Comparison of ENCODE assay signal across 27 cellular contexts in the genomic region with DNA sequence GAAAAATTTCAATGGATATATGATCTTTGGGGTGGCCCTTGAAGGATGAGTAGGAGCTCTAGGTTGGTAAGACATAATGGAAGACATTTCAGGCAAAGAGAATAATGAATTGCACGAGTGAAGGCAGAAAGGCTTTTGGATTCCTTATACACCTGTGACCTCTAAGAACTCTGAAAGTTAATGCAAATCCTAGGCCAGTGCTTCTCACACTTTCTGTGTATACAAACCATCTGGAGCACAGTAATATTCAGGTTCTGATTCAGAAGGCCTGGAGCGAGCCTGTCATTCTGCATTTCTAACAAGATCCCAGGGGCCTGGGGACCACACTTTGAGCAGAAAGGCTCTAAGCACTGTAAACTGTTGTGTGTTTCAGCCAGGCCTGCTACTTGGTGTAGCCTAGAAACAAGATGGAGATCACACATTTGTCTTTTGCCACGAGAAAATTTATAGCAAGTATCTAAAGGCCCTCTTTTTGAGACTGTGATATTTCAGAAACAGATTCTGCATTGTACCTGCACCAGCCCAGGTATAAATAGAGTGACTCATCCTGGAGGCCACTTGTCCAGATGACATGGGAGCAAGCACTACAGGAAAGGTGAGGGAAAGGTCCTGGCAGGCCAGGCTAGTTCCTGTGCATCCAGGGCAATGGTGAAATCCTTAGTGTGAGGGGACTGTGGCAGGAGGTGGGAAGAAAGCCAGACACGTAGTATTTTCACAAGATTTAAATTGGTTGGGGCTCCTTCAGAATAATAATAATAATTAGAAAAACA. TPM values are rescaled to one million over a fixed set of nuclear protein-coding genes. Genes with fewer than 3 reads are reported as not detected.
DNase-seq lines count a peak whose midpoint lies in the region; ATAC-seq, FAIRE-seq and TF ChIP-seq lines count a peak whose summit lies in the region.
"Had no signal": no experiment of that assay in that cellular context is flagged by ENCODE, and none has a peak within 500 bp of the region (broad histone marks: within the 10 kb centered on the region; RNA-seq: fewer than 3 reads in every experiment).

No MANE protein-coding gene starts in this region.

- CTCF ChIA-PET in PC-3 (lab: Charles Lee): no interaction called here
- CTCF ChIA-PET in RWPE1 (lab: Yijun Ruan, JAX): interaction anchor here (0.7 kb wide), 1 partner anchor 12 kb away, joined by 3 read pairs; no protein-coding TSS in a partner anchor
- CTCF ChIA-PET in activated CD4-positive, alpha-beta T cell treated with anti-CD3 and anti-CD28 coated beads, Interleukin-2, amount 10 ng/mL, durations not matched to agents 7 days and 5 days (lab: Charles Lee): no interaction called here

- H3K4me1 Mint-ChIP-seq in glutamatergic neuron (ENCODE audit: low read depth, unreplicated experiment): no peaks in the 10 kb centered on the region
- no peaks in the 10 kb centered on the region for H3K4me1 Mint-ChIP-seq in activated CD4-positive, alpha-beta T cell treated with anti-CD3 and anti-CD28 coated beads, Interleukin-2, amount 10 ng/mL, durations not matched to agents 7 days and 5 days
- H3K4me1 Mint-ChIP-seq: GM23338 had no signal

- H3K9me3 Mint-ChIP-seq in glutamatergic neuron (ENCODE audit: unreplicated experiment): peaks cover 3% of the 10 kb centered on the region
- H3K9me3 Mint-ChIP-seq in activated CD4-positive, alpha-beta T cell treated with anti-CD3 and anti-CD28 coated beads, Interleukin-2, amount 10 ng/mL, durations not matched to agents 7 days and 5 days: no peaks in the 10 kb centered on the region
- H3K9me3 Mint-ChIP-seq: CD8-positive, alpha-beta T cell; GM23338 had no signal

- no peaks in the 10 kb centered on the region for H3K9me2 ChIP-seq in PC-3 (replicated peaks; ENCODE audit: low read length)

- H3K79me2 ChIP-seq in PC-3 (ENCODE audit: low read length): no peaks in the 10 kb centered on the region

- no peaks in the 10 kb centered on the region for H3K36me3 Mint-ChIP-seq in glutamatergic neuron (ENCODE audit: unreplicated experiment)
- no peaks in the 10 kb centered on the region for H3K36me3 Mint-ChIP-seq in activated CD4-positive, alpha-beta T cell treated with anti-CD3 and anti-CD28 coated beads, Interleukin-2, amount 10 ng/mL, durations not matched to agents 7 days and 5 days (ENCODE audit: low read depth)
- H3K36me3 Mint-ChIP-seq: CD8-positive, alpha-beta T cell had no signal

- no peak overlapping the region for H3K4me2 ChIP-seq in PC-3 (ENCODE audit: low read length)
- H3K4me2 ChIP-seq: BLaER1 treated with 17β-estradiol and CSF1 and Interleukin-3, amounts not matched to agents 10 nM and 100 nM; GM23338 had no signal

- POLR2A ChIA-PET in PC-3 (lab: Charles Lee; ENCODE audit: unreplicated experiment): interaction anchor here (0.6 kb wide), 1 partner anchor 21 kb away, joined by 3 read pairs; no protein-coding TSS in a partner anchor
- POLR2A ChIA-PET in RWPE1 (lab: Yijun Ruan, JAX; ENCODE audit: low non-redundant PET): no interaction called here
- POLR2A ChIA-PET in activated CD4-positive, alpha-beta T cell treated with anti-CD3 and anti-CD28 coated beads, Interleukin-2, amount 10 ng/mL, durations not matched to agents 7 days and 5 days (lab: Charles Lee): no interaction called here

- H3K9me3 ChIP-seq in PC-3 (ENCODE audit: low read length) (no peaks in the 10 kb centered on the region), pancreas (no peaks in the 10 kb centered on the region)
- H3K9me3 ChIP-seq: BLaER1 treated with 17β-estradiol and CSF1 and Interleukin-3, amounts not matched to agents 10 nM and 100 nM; HAP-1; MG63 had no signal

- intact Hi-C loops in PC-3 (cut with micrococcal nuclease) (loop anchor here (10.0 kb wide), 1 partner anchor 1846 kb away; no protein-coding TSS in a partner anchor), pancreas (cut with DNase I) (no loop called here)

- FAIRE-seq in pancreas (lab: Jason Lieb, UNC): no peak
- FAIRE-seq: K562 had no signal

- no peak overlapping the region for H2AFZ ChIP-seq in PC-3 (ENCODE audit: low read length)

- H3K4me3 ChIP-seq in PC-3 (ENCODE audit: low read length): no peak overlapping the region
- H3K4me3 ChIP-seq in pancreas: no peak overlapping the region
- H3K4me3 ChIP-seq: BLaER1 treated with 17β-estradiol and CSF1 and Interleukin-3, amounts not matched to agents 10 nM and 100 nM; GM23338; HAP-1; K562; MG63; SK-N-MC had no signal

- no TSS peak for BruUV-seq in PC-3 (replicated peaks; lab: Mats Ljungman, UMichigan)

- 0 out of 2 replicates have a peak, but pooled peaks cover 7% of the 10 kb centered on the region for H3K4me1 ChIP-seq in PC-3 (ENCODE audit: insufficient read depth, low read length)
- H3K4me1 ChIP-seq in pancreas: peaks cover 13% of the 10 kb centered on the region in 3 donors
- H3K4me1 ChIP-seq: BLaER1 treated with 17β-estradiol and CSF1 and Interleukin-3, amounts not matched to agents 10 nM and 100 nM; HAP-1 had no signal

- H3F3A ChIP-seq in PC-3 (ENCODE audit: low read length, unreplicated experiment): no peaks in the 10 kb centered on the region

- H3K27me3 Mint-ChIP-seq in glutamatergic neuron (ENCODE audit: unreplicated experiment): no peaks in the 10 kb centered on the region
- H3K27me3 Mint-ChIP-seq in activated CD4-positive, alpha-beta T cell treated with anti-CD3 and anti-CD28 coated beads, Interleukin-2, amount 10 ng/mL, durations not matched to agents 7 days and 5 days: no peaks in the 10 kb centered on the region

- ATAC-seq in HG02588 (IDR thresholded peaks at IDR 0.05; ENCODE audit: unreplicated experiment) (peak; percentile 72), PC-3 (peak; percentile 64), pancreas (peak in 3 of 4 donors; percentile 34 to 53 (median 48))
- ATAC-seq: CD8-positive, alpha-beta T cell; GM23338; K562 had no signal

- H3K27ac ChIP-seq in PC-3 (ENCODE audit: low read length) (no peak overlapping the region), pancreas (no peak overlapping the region), RWPE1 (no peak overlapping the region)
- H3K27ac ChIP-seq: BLaER1 treated with 17β-estradiol and CSF1 and Interleukin-3, amounts not matched to agents 10 nM and 100 nM; SK-N-MC had no signal

- H3K27ac Mint-ChIP-seq in glutamatergic neuron (ENCODE audit: unreplicated experiment): no peak overlapping the region
- H3K27ac Mint-ChIP-seq in activated CD4-positive, alpha-beta T cell treated with anti-CD3 and anti-CD28 coated beads, Interleukin-2, amount 10 ng/mL, durations not matched to agents 7 days and 5 days: no peak overlapping the region
- H3K27ac Mint-ChIP-seq: CD8-positive, alpha-beta T cell; GM23338 had no signal

- WGBS in pancreas, 2 donors: 89 to 93% methylated on average over 4 of the region's 4 CpGs

- H3K36me3 ChIP-seq in PC-3 (ENCODE audit: low read depth, low read length) (no peaks in the 10 kb centered on the region), pancreas (no peaks in the 10 kb centered on the region)
- H3K36me3 ChIP-seq: BLaER1 treated with 17β-estradiol and CSF1 and Interleukin-3, amounts not matched to agents 10 nM and 100 nM; HAP-1; MG63 had no signal

- H3K9ac ChIP-seq in PC-3 (ENCODE audit: low read length): no peak overlapping the region
- H3K9ac ChIP-seq: BLaER1 treated with 17β-estradiol and CSF1 and Interleukin-3, amounts not matched to agents 10 nM and 100 nM had no signal

- TF ChIP-seq CTCF in PC-3 (conservative IDR thresholded peaks at IDR 0.05; ENCODE audit: low read depth, low read length) (no peak), pancreas (IDR thresholded peaks at IDR 0.05) (no peak), glutamatergic neuron (IDR thresholded peaks at IDR 0.05; ENCODE audit: partially characterized antibody, unreplicated experiment) (no peak), RWPE1 (conservative IDR thresholded peaks at IDR 0.05; ENCODE audit: low read depth) (no peak)

- H4K20me1 ChIP-seq in PC-3 (ENCODE audit: low read length): no peaks in the 10 kb centered on the region
- H4K20me1 ChIP-seq: BLaER1 treated with 17β-estradiol and CSF1 and Interleukin-3, amounts not matched to agents 10 nM and 100 nM had no signal

- H3K4me3 Mint-ChIP-seq in glutamatergic neuron (ENCODE audit: unreplicated experiment): no peak overlapping the region
- no peak overlapping the region for H3K4me3 Mint-ChIP-seq in activated CD4-positive, alpha-beta T cell treated with anti-CD3 and anti-CD28 coated beads, Interleukin-2, amount 10 ng/mL, durations not matched to agents 7 days and 5 days
- H3K4me3 Mint-ChIP-seq: CD8-positive, alpha-beta T cell; GM23338 had no signal

- H3K27me3 ChIP-seq in PC-3 (ENCODE audit: low read length) (no peaks in the 10 kb centered on the region), pancreas (no peaks in the 10 kb centered on the region)
- H3K27me3 ChIP-seq: BLaER1 treated with 17β-estradiol and CSF1 and Interleukin-3, amounts not matched to agents 10 nM and 100 nM; MG63 had no signal

- DNase-seq in DMS53 (lab: John Stamatoyannopoulos, UW) (peak; percentile 91), PC-3 (peak; percentile 21), pancreas (no peak), glutamatergic neuron (no peak), RWPE1 (ENCODE audit: low spot score) (no peak), dermis blood vessel endothelial cell (no peak)
- no peak for DNase-seq in activated CD4-positive, alpha-beta T cell treated with anti-CD3 and anti-CD28 coated beads, Interleukin-2, amount 10 ng/mL, durations not matched to agents 7 days and 5 days
- DNase-seq: 8988T; CD8-positive, alpha-beta T cell; DMS153; EL; GF-D8; MG63; NCI-H1048; NCI-H1417 treated with DMSO at 0.1 percent for 48 hours; NCI-H187; NCI-H446 treated with DMSO at 0.1 percent for 48 hours; NCI-H526 treated with DMSO at 0.1 percent for 48 hours; RPMI8226; SHP77 treated with DMSO at 0.1 percent for 48 hours; SW 1271 had no signal

RNA-seq across cellular contexts. Expression of a gene that starts 24.4 kb away (rescaled TPM):
- total RNA-seq in PC-3 (2014; rRNA removed): 38.5 and 57.1 TPM in 2 replicates
- total RNA-seq in pancreas: 10 to 100 TPM; 19.6 to 36.5 (median 28.3) TPM
- polyA plus RNA-seq in pancreas: 10 to 100 TPM; 27.5 to 44.9 TPM
- total RNA-seq in glutamatergic neuron (ENCODE audit: unreplicated experiment): 33.9 TPM
- 15.1 and 17.0 TPM in 2 replicates for total RNA-seq in dermis blood vessel endothelial cell
- 10 to 100 TPM; 69.1 to 72.6 TPM for total RNA-seq in activated CD4-positive, alpha-beta T cell treated with anti-CD3 and anti-CD28 coated beads, Interleukin-2, amount 10 ng/mL, durations not matched to agents 7 days and 5 days

Comparison
In these comparisons a context has a peak if more than half of its experiments do, and no peak if none do; other contexts are left out.
1. DNase-seq: peak in DMS53 (single experiment) and PC-3 (single experiment); none in pancreas (0 of 6), glutamatergic neuron (single experiment), RWPE1 (single experiment), dermis blood vessel endothelial cell (single experiment) and activated CD4-positive, alpha-beta T cell treated with anti-CD3 and anti-CD28 coated beads, Interleukin-2, amount 10 ng/mL, durations not matched to agents 7 days and 5 days (single experiment).
2. Peak in every context shown above with its lines, with median percentiles within 50 percentile points of each other: ATAC-seq.